ENCODE assay signal across 1 cellular context in the genomic region with DNA sequence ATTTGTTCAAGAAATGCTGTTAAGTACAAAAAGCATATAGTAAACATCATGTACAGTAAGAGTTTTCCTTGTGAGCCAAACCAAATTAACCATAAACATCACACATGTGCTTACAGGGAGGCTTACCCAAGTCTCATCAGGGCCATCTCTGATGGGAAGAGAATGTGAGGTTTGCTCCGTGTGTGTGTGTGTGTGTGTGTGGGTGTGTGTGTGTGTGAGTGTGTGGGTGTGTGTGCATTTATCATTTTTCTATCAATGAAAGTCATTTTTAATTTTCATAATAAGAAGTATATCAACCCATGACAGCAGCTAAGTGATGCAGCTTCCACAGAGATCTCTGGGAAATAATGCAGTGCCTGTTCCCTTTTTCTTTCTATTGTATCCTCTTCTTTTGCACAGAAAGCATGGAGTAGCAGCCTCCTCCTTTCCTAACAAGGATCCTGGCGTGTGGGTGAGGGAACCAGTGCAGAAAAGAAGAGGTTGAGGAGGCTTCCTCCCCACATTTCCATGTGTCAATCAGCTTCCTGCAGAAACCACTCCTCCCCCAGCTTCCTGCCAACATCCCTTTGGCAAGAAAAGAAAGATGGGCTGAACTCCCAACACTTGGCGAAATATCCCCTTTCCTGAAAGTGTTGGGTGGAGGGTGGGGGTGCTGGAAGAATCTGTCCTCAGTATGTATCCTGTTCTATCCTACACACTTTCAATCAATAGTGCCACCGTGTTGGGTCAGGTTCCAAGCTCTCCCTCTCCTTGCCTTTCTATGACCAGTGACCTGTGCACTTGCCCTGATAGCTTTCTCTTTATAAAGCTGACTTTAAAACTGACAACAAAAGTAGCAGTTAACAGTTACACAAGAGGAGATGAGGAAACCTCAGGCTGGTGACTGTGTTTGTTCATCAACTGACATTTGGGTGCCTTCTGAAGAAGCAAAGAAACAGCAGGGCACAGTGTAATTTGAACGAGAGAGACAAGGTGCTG.
TF ChIP-seq lines count a peak whose summit lies in the region.

No MANE protein-coding gene starts in this region.

TF ChIP-seq in K562, 482 proteins besides CTCF, POLR2A, EP300 and RAD21 (continued from another document and continues in another):
- TF ChIP-seq GTF2E2 (tag; IDR thresholded peaks at IDR 0.05) (no peak), ARNT (IDR thresholded peaks at IDR 0.05) (no peak), TRIM24 (IDR thresholded peaks at IDR 0.05) (no peak), SMARCB1 (IDR thresholded peaks at IDR 0.05; ENCODE audit: insufficient read length, low read depth) (no peak), ZNF239 (CRISPR knock-in tag; IDR thresholded peaks at IDR 0.05) (no peak), CEBPB (tag; IDR thresholded peaks at IDR 0.05) (peak; percentile 66), POLR2AphosphoS5 (IDR thresholded peaks at IDR 0.05; ENCODE audit: control insufficient read depth, insufficient read depth, low read depth, low read length) (no peak), RBM34 (IDR thresholded peaks at IDR 0.05; ENCODE audit: borderline replicate concordance, insufficient read depth, low read length) (no peak), TGIF2 (CRISPR knock-in tag; IDR thresholded peaks at IDR 0.05) (no peak), PCBP2 (IDR thresholded peaks at IDR 0.05; ENCODE audit: low read depth, low read length, poor library complexity, severe bottlenecking) (no peak), NFIC (IDR thresholded peaks at IDR 0.05) (no peak), KHSRP (IDR thresholded peaks at IDR 0.05) (no peak), LEF1 (IDR thresholded peaks at IDR 0.05) (no peak), HDAC8 (tag; IDR thresholded peaks at IDR 0.05) (no peak), BMI1 (IDR thresholded peaks at IDR 0.05; ENCODE audit: low read length) (no peak), MCM3 (IDR thresholded peaks at IDR 0.05) (no peak), POLR2AphosphoS2 (IDR thresholded peaks at IDR 0.05; ENCODE audit: low read length) (no peak), NR4A1 (CRISPR knock-in tag; IDR thresholded peaks at IDR 0.05) (0 out of 2 replicates have a peak, but pooled peaks have one; percentile 61), NR4A1 (tag; IDR thresholded peaks at IDR 0.05) (no peak), HDAC6 (IDR thresholded peaks at IDR 0.05; ENCODE audit: low read depth, low read length) (no peak), FOXJ2 (tag; IDR thresholded peaks at IDR 0.05) (no peak), TAL1 (IDR thresholded peaks at IDR 0.05) (no peak), EGR1 (conservative IDR thresholded peaks at IDR 0.05) (peak; percentile 77; the same call in 1 of the 2 replicates), ZC3H11A (IDR thresholded peaks at IDR 0.05; ENCODE audit: low read depth, low read length) (no peak), PPARD (CRISPR knock-in tag; IDR thresholded peaks at IDR 0.05) (no peak), ZNF174 (CRISPR knock-in tag; IDR thresholded peaks at IDR 0.05) (no peak), KLF6 (CRISPR knock-in tag; IDR thresholded peaks at IDR 0.05; ENCODE audit: borderline replicate concordance) (0 out of 2 replicates have a peak, but pooled peaks have one; percentile 27), FOXA3 (CRISPR knock-in tag; conservative IDR thresholded peaks at IDR 0.05 in 1 of 2, IDR thresholded peaks at IDR 0.05 in 1 of 2) (no peak), SMARCA4 (IDR thresholded peaks at IDR 0.05) (no peak), MECOM (CRISPR knock-in tag; IDR thresholded peaks at IDR 0.05) (no peak), NFIX (CRISPR knock-in tag; IDR thresholded peaks at IDR 0.05; ENCODE audit: low read depth) (no peak), CREM (IDR thresholded peaks at IDR 0.05; ENCODE audit: low read depth) (no peak), SIRT6 (IDR thresholded peaks at IDR 0.05; ENCODE audit: low read depth, low read length) (no peak), TFAM (CRISPR knock-in tag; conservative IDR thresholded peaks at IDR 0.05) (no peak), ZNF444 (CRISPR knock-in tag; IDR thresholded peaks at IDR 0.05) (no peak), CEBPG (CRISPR knock-in tag; IDR thresholded peaks at IDR 0.05) (no peak; the same call in 1 of the 2 replicates), CEBPG (tag; conservative IDR thresholded peaks at IDR 0.05 in 1 of 2, IDR thresholded peaks at IDR 0.05 in 1 of 2) (no peak; a peak in 1 of 4 replicates)
- TF ChIP-seq, protein P1, sequence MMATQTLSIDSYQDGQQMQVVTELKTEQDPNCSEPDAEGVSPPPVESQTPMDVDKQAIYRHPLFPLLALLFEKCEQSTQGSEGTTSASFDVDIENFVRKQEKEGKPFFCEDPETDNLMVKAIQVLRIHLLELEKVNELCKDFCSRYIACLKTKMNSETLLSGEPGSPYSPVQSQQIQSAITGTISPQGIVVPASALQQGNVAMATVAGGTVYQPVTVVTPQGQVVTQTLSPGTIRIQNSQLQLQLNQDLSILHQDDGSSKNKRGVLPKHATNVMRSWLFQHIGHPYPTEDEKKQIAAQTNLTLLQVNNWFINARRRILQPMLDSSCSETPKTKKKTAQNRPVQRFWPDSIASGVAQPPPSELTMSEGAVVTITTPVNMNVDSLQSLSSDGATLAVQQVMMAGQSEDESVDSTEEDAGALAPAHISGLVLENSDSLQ (IDR thresholded peaks at IDR 0.05): peak; percentile 87
- TF ChIP-seq, protein P2, sequence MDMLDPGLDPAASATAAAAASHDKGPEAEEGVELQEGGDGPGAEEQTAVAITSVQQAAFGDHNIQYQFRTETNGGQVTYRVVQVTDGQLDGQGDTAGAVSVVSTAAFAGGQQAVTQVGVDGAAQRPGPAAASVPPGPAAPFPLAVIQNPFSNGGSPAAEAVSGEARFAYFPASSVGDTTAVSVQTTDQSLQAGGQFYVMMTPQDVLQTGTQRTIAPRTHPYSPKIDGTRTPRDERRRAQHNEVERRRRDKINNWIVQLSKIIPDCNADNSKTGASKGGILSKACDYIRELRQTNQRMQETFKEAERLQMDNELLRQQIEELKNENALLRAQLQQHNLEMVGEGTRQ (CRISPR knock-in tag; IDR thresholded peaks at IDR 0.05): no peak
- TF ChIP-seq, protein P3, sequence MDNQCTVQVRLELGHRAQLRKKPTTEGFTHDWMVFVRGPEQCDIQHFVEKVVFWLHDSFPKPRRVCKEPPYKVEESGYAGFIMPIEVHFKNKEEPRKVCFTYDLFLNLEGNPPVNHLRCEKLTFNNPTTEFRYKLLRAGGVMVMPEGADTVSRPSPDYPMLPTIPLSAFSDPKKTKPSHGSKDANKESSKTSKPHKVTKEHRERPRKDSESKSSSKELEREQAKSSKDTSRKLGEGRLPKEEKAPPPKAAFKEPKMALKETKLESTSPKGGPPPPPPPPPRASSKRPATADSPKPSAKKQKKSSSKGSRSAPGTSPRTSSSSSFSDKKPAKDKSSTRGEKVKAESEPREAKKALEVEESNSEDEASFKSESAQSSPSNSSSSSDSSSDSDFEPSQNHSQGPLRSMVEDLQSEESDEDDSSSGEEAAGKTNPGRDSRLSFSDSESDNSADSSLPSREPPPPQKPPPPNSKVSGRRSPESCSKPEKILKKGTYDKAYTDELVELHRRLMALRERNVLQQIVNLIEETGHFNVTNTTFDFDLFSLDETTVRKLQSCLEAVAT (IDR thresholded peaks at IDR 0.05): no peak
- TF ChIP-seq, protein P4, sequence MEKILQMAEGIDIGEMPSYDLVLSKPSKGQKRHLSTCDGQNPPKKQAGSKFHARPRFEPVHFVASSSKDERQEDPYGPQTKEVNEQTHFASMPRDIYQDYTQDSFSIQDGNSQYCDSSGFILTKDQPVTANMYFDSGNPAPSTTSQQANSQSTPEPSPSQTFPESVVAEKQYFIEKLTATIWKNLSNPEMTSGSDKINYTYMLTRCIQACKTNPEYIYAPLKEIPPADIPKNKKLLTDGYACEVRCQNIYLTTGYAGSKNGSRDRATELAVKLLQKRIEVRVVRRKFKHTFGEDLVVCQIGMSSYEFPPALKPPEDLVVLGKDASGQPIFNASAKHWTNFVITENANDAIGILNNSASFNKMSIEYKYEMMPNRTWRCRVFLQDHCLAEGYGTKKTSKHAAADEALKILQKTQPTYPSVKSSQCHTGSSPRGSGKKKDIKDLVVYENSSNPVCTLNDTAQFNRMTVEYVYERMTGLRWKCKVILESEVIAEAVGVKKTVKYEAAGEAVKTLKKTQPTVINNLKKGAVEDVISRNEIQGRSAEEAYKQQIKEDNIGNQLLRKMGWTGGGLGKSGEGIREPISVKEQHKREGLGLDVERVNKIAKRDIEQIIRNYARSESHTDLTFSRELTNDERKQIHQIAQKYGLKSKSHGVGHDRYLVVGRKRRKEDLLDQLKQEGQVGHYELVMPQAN (IDR thresholded peaks at IDR 0.05; ENCODE audit: borderline replicate concordance): 0 out of 2 replicates have a peak, but pooled peaks have one; percentile 30
- TF ChIP-seq, protein P5, sequence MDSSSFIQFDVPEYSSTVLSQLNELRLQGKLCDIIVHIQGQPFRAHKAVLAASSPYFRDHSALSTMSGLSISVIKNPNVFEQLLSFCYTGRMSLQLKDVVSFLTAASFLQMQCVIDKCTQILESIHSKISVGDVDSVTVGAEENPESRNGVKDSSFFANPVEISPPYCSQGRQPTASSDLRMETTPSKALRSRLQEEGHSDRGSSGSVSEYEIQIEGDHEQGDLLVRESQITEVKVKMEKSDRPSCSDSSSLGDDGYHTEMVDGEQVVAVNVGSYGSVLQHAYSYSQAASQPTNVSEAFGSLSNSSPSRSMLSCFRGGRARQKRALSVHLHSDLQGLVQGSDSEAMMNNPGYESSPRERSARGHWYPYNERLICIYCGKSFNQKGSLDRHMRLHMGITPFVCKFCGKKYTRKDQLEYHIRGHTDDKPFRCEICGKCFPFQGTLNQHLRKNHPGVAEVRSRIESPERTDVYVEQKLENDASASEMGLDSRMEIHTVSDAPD (CRISPR knock-in tag; IDR thresholded peaks at IDR 0.05): no peak
- TF ChIP-seq, protein P6, sequence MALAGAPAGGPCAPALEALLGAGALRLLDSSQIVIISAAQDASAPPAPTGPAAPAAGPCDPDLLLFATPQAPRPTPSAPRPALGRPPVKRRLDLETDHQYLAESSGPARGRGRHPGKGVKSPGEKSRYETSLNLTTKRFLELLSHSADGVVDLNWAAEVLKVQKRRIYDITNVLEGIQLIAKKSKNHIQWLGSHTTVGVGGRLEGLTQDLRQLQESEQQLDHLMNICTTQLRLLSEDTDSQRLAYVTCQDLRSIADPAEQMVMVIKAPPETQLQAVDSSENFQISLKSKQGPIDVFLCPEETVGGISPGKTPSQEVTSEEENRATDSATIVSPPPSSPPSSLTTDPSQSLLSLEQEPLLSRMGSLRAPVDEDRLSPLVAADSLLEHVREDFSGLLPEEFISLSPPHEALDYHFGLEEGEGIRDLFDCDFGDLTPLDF (CRISPR knock-in tag; IDR thresholded peaks at IDR 0.05): no peak
- TF ChIP-seq, protein P7, sequence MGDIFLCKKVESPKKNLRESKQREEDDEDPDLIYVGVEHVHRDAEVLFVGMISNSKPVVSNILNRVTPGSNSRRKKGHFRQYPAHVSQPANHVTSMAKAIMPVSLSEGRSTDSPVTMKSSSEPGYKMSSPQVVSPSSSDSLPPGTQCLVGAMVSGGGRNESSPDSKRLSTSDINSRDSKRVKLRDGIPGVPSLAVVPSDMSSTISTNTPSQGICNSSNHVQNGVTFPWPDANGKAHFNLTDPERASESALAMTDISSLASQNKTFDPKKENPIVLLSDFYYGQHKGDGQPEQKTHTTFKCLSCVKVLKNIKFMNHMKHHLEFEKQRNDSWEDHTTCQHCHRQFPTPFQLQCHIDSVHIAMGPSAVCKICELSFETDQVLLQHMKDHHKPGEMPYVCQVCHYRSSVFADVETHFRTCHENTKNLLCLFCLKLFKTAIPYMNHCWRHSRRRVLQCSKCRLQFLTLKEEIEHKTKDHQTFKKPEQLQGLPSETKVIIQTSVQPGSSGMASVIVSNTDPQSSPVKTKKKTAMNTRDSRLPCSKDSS (IDR thresholded peaks at IDR 0.05; ENCODE audit: low read depth, partially characterized antibody): no peak
- TF ChIP-seq, protein P8, sequence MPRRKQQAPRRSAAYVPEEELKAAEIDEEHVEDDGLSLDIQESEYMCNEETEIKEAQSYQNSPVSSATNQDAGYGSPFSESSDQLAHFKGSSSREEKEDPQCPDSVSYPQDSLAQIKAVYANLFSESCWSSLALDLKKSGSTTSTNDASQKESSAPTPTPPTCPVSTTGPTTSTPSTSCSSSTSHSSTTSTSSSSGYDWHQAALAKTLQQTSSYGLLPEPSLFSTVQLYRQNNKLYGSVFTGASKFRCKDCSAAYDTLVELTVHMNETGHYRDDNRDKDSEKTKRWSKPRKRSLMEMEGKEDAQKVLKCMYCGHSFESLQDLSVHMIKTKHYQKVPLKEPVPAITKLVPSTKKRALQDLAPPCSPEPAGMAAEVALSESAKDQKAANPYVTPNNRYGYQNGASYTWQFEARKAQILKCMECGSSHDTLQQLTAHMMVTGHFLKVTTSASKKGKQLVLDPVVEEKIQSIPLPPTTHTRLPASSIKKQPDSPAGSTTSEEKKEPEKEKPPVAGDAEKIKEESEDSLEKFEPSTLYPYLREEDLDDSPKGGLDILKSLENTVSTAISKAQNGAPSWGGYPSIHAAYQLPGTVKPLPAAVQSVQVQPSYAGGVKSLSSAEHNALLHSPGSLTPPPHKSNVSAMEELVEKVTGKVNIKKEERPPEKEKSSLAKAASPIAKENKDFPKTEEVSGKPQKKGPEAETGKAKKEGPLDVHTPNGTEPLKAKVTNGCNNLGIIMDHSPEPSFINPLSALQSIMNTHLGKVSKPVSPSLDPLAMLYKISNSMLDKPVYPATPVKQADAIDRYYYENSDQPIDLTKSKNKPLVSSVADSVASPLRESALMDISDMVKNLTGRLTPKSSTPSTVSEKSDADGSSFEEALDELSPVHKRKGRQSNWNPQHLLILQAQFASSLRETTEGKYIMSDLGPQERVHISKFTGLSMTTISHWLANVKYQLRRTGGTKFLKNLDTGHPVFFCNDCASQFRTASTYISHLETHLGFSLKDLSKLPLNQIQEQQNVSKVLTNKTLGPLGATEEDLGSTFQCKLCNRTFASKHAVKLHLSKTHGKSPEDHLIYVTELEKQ (CRISPR knock-in tag; IDR thresholded peaks at IDR 0.05): no peak
